Comparison of ENCODE assay signal across 20 cellular contexts in the genomic region with DNA sequence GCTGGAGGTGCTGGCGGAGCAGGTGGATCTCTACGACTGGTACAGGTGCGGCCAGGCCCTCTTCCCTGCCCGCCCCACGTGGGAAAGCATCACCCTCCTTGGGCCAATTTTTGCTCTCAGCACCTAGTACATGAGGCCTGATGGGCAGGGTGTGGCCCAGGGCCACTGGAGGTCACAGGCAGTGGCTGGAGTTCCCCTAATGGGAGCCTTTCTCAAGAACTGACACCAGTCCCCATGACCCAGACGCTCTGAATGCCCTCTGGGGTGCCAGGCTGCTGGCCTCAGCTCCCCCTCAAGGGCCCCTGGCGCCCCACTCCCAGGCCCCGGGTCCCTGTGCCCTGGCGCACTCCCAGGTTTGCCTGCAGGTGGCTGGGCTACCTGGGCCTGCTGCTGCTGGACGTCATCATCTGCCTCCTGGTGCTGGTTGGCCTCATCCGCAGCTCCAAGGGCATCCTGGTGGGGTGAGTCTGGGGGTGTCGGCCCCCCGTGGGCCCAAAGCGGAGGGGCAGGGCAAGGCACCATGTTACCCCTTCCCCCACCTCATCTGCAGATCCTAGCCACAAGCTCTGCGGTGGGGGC. TPM values are rescaled to one million over a fixed set of nuclear protein-coding genes. Genes with fewer than 3 reads are reported as not detected.
"Had no signal": no experiment of that assay in that cellular context is flagged by ENCODE, and none has a peak within 500 bp of the region (broad histone marks: within the 10 kb centered on the region; RNA-seq: fewer than 3 reads in every experiment).

No MANE protein-coding gene starts in this region.

- H3K27me3 ChIP-seq: adrenal gland, body of pancreas, upper lobe of left lung had no signal

- H3K4me3 Mint-ChIP-seq: activated naive CD8-positive, alpha-beta T cell treated with anti-CD3 and anti-CD28 coated beads for 36 hours; mesothelial cell of epicardium; naive B cell; neural crest cell had no signal

- H3K27me3 Mint-ChIP-seq: activated naive CD8-positive, alpha-beta T cell treated with anti-CD3 and anti-CD28 coated beads for 36 hours; naive B cell had no signal

- DNase-seq: activated CD4-positive, alpha-beta T cell treated with anti-CD3 and anti-CD28 coated beads for 4 hours; activated CD4-positive, alpha-beta T cell treated with anti-CD3 and anti-CD28 coated beads, Interleukin-2, amount 50 U/mL, for 4 hours; activated CD4-positive, CD25-positive, alpha-beta regulatory T cell; activated effector memory CD4-positive, alpha-beta T cell treated with Interleukin-2 at 50 U/mL for 16 hours; activated naive CD4-positive, alpha-beta T cell treated with Interleukin-2 at 50 U/mL for 16 hours; activated naive CD8-positive, alpha-beta T cell treated with anti-CD3 and anti-CD28 coated beads for 36 hours; activated T-cell treated with anti-CD3 and anti-CD28 coated beads for 4 hours; body of pancreas; effector CD8-positive, alpha-beta T cell; mammary epithelial cell; naive B cell; stimulated activated CD4-positive, alpha-beta T cell treated with anti-CD3 and anti-CD28 coated beads, Interleukin-2, amount 100 ng/mL, for 48 hours; stimulated activated naive CD8-positive, alpha-beta T cell treated with anti-CD3 and anti-CD28 coated beads, Interleukin-15, Interleukin-2, amounts not matched to agents 100 U/mL and 50 U/mL, for 24 hours; T-helper 1 cell had no signal

- H3K9me3 Mint-ChIP-seq: activated naive CD8-positive, alpha-beta T cell treated with anti-CD3 and anti-CD28 coated beads for 36 hours; mesothelial cell of epicardium; naive B cell; neural crest cell had no signal

- H3K4me3 ChIP-seq: adrenal gland, body of pancreas, upper lobe of left lung had no signal

- H3K27ac Mint-ChIP-seq: activated naive CD8-positive, alpha-beta T cell treated with anti-CD3 and anti-CD28 coated beads for 36 hours; mesothelial cell of epicardium had no signal

- H3K9me3 ChIP-seq: adrenal gland, body of pancreas, upper lobe of left lung had no signal

- H3K36me3 Mint-ChIP-seq: activated naive CD8-positive, alpha-beta T cell treated with anti-CD3 and anti-CD28 coated beads for 36 hours; naive B cell had no signal

- ATAC-seq: body of pancreas; left ventricle myocardium superior; right cardiac atrium; stimulated activated naive CD8-positive, alpha-beta T cell treated with anti-CD3 and anti-CD28 coated beads, Interleukin-15, Interleukin-2, amounts not matched to agents 100 U/mL and 50 U/mL, for 24 hours had no signal

- H3K27ac ChIP-seq: adrenal gland, body of pancreas, upper lobe of left lung had no signal

RNA-seq across cellular contexts. Expression of a gene that starts 40.3 kb away (rescaled TPM):
- total RNA-seq: body of pancreas, neural crest cell had no signal
